ENCODE assay signal across 10 cellular contexts in genomic region chr9:97958812-97959511, GRCh38. TPM values are rescaled to one million over a fixed set of nuclear protein-coding genes. Genes with fewer than 3 reads are reported as not detected.
DNase-seq lines count a peak whose midpoint lies in the region; ATAC-seq, FAIRE-seq and TF ChIP-seq lines count a peak whose summit lies in the region.
"Had no signal": no experiment of that assay in that cellular context is flagged by ENCODE, and none has a peak within 500 bp of the region (broad histone marks: within the 10 kb centered on the region; RNA-seq: fewer than 3 reads in every experiment).

No MANE protein-coding gene starts in this region.

- FAIRE-seq in H54 (lab: Jason Lieb, UNC) = peak; percentile 83

- H3K27me3 ChIP-seq in layer of hippocampus (ENCODE audit: control insufficient read depth, insufficient read depth, low read length) = no peaks in the 10 kb centered on the region
- peaks cover 9% of the 10 kb centered on the region for H3K27me3 ChIP-seq in foreskin keratinocyte

- no peaks in the 10 kb centered on the region for H3K4me1 ChIP-seq in foreskin keratinocyte

- intact Hi-C loops in Calu3 (cut with micrococcal nuclease; ENCODE audit: unreplicated experiment) = no loop called here

- peaks cover 4% of the 10 kb centered on the region for H3K27me3 Mint-ChIP-seq in Calu3 (ENCODE audit: unreplicated experiment)
- H3K27me3 Mint-ChIP-seq: CD4-positive, alpha-beta T cell had no signal

- TF ChIP-seq CTCF in AG09309 (IDR thresholded peaks at IDR 0.05; ENCODE audit: control insufficient read depth, insufficient read depth, low read depth, low read length, missing control alignments) = no peak
- no peak for TF ChIP-seq CTCF in foreskin keratinocyte (conservative IDR thresholded peaks at IDR 0.05)
- no peak for TF ChIP-seq CTCF in Calu3 (IDR thresholded peaks at IDR 0.05; ENCODE audit: unreplicated experiment)

- H3K9me3 Mint-ChIP-seq in Calu3 (ENCODE audit: low read depth, unreplicated experiment) = no peaks in the 10 kb centered on the region
- H3K9me3 Mint-ChIP-seq: CD4-positive, alpha-beta T cell; T-helper 2 cell treated with Interferon-gamma antibody and Interleukin-4, amounts not matched to agents 5 μg/mL and 100 μg/mL, for 36 hours had no signal

- H3K4me3 ChIP-seq in AG09309 (ENCODE audit: control insufficient read depth, low read depth, low read length) = no peak overlapping the region

- no peak for ATAC-seq in foreskin keratinocyte

- TF ChIP-seq POLR2A in H54 (IDR thresholded peaks at IDR 0.05; ENCODE audit: low read depth, low read length) = no peak

- no peaks in the 10 kb centered on the region for H3K36me3 Mint-ChIP-seq in Calu3 (ENCODE audit: insufficient read depth, unreplicated experiment)

- H3K27ac Mint-ChIP-seq in Calu3 (ENCODE audit: unreplicated experiment) = no peak overlapping the region
- H3K27ac Mint-ChIP-seq: CD4-positive, alpha-beta T cell; T-helper 2 cell treated with Interferon-gamma antibody and Interleukin-4, amounts not matched to agents 5 μg/mL and 100 μg/mL, for 36 hours had no signal

- H3K27ac ChIP-seq in angular gyrus (ENCODE audit: low read depth, low read length) (peak overlapping the region; percentile 62), layer of hippocampus (ENCODE audit: low read depth, low read length) (peak overlapping the region; percentile 6), foreskin keratinocyte (no peak overlapping the region)

- BruUV-seq in Calu3 (replicated peaks; lab: Mats Ljungman, UMichigan) = no TSS peak

- no peak overlapping the region for H3K4me3 Mint-ChIP-seq in Calu3 (ENCODE audit: low read depth, unreplicated experiment)
- H3K4me3 Mint-ChIP-seq: CD4-positive, alpha-beta T cell; T-helper 2 cell treated with Interferon-gamma antibody and Interleukin-4, amounts not matched to agents 5 μg/mL and 100 μg/mL, for 36 hours had no signal

- H3K4me1 Mint-ChIP-seq in Calu3 (ENCODE audit: low read depth, unreplicated experiment) = no peaks in the 10 kb centered on the region

- CTCF ChIA-PET in Calu3 (lab: Charles Lee) = interaction anchor here (0.6 kb wide), 1 partner anchor 312 kb away, joined by 3 read pairs; no protein-coding TSS in a partner anchor

- DNase-seq in AG09309 (ENCODE audit: low read depth) = peak; percentile 25
- DNase-seq in H54 (ENCODE audit: insufficient read length, low spot score) = no peak
- no peak for DNase-seq in foreskin keratinocyte
- DNase-seq in Calu3 = no peak
- no peak for DNase-seq in RPMI8226
- no peak for DNase-seq in D341Med (ENCODE audit: low spot score)
- DNase-seq: CD4-positive, alpha-beta T cell had no signal

RNA-seq across cellular contexts. Expression of gene HEMGN, which starts 21.0 kb away (rescaled TPM):
- not detected in 2 replicates for total RNA-seq in foreskin keratinocyte
- not detected in 2 replicates for polyA plus RNA-seq in foreskin keratinocyte
- total RNA-seq in Calu3 (2022) = not detected in 2 replicates

RNA-seq across cellular contexts. Expression of gene ANP32B, which starts 24.2 kb away (rescaled TPM):
- total RNA-seq in foreskin keratinocyte (88.3 and 110 TPM in 2 replicates), Calu3 (2022) (118 and 135 TPM in 2 replicates)
- 188 and 215 TPM in 2 replicates for polyA plus RNA-seq in foreskin keratinocyte

RNA-seq across cellular contexts. Expression of gene TRMO, which starts 36.7 kb away (rescaled TPM):
- total RNA-seq in foreskin keratinocyte (10.3 and 11.4 TPM in 2 replicates), Calu3 (2022) (4.8 and 5.0 TPM in 2 replicates)
- 6.2 and 7.9 TPM in 2 replicates for polyA plus RNA-seq in foreskin keratinocyte
